1 cellular context compared by ENCODE assay signal in genomic region chr17:3727041-3727440, GRCh38.
TF ChIP-seq lines count a peak whose summit lies in the region.

No MANE protein-coding gene starts in this region.

TF ChIP-seq in GM23338, 12 proteins besides CTCF, POLR2A, EP300 and RAD21:
- no peak for TF ChIP-seq EZH2phosphoT487 (IDR thresholded peaks at IDR 0.05; ENCODE audit: unreplicated experiment)
- no peak for TF ChIP-seq EZH2 (IDR thresholded peaks at IDR 0.05; ENCODE audit: low read depth, unreplicated experiment)
- TF ChIP-seq REST (IDR thresholded peaks at IDR 0.05; ENCODE audit: unreplicated experiment): no peak
- no peak for TF ChIP-seq NANOG (IDR thresholded peaks at IDR 0.05; ENCODE audit: borderline replicate concordance)
- no peak for TF ChIP-seq ZNF114 (CRISPR knock-in tag; IDR thresholded peaks at IDR 0.05)
- TF ChIP-seq POLR2AphosphoS5 (IDR thresholded peaks at IDR 0.05; ENCODE audit: low read depth): no peak
- TF ChIP-seq ETS1 (IDR thresholded peaks at IDR 0.05): no peak
- no peak for TF ChIP-seq CREB1 (CRISPR knock-in tag; IDR thresholded peaks at IDR 0.05; ENCODE audit: low read depth)
- no peak for TF ChIP-seq ZNF462 (CRISPR knock-in tag; IDR thresholded peaks at IDR 0.05)
- no peak for TF ChIP-seq JUNB (IDR thresholded peaks at IDR 0.05; ENCODE audit: unreplicated experiment)
- no peak for TF ChIP-seq ZNF331 (CRISPR knock-in tag; IDR thresholded peaks at IDR 0.05; ENCODE audit: low read depth)
- no peak for TF ChIP-seq STAT1 (IDR thresholded peaks at IDR 0.05; ENCODE audit: unreplicated experiment)
